29 cellular contexts compared by ENCODE assay signal in the genomic region with DNA sequence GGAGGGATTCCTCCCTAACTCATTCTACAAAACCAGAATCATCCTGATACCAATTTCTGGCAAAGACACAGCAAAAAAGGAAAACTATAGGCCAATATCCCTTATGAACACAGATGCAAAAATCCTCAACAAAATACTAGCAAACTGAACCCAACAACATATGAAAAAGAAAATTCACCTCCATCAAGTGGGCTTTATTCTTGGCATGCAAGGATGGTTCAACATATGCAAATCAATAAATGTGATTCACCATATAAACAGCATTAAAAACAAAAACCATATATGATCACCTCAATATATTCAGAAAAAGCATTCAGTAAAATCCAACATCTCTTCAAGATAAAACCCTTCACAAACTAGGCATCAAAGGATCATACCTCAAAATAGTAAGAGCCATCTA.
"Had no signal": no experiment of that assay in that cellular context is flagged by ENCODE, and none has a peak within 500 bp of the region (broad histone marks: within the 10 kb centered on the region; RNA-seq: fewer than 3 reads in every experiment).

No MANE protein-coding gene starts in this region.

- H2AFZ ChIP-seq: hepatocyte had no signal

- DNase-seq: colonic mucosa; cortex of kidney; dermis blood vessel endothelial cell; dorsolateral prefrontal cortex; effector CD4-positive, alpha-beta T cell; effector CD8-positive, alpha-beta T cell; effector memory CD4-positive, alpha-beta T cell; effector memory CD8-positive, alpha-beta T cell; endodermal cell; erythroblast; esophagus squamous epithelium; foreskin fibroblast; foreskin keratinocyte; foreskin melanocyte; gastrocnemius medialis; glutamatergic neuron; head of caudate nucleus; heart left ventricle; heart right ventricle had no signal

- H3K27ac ChIP-seq: colonic mucosa, coronary artery, dorsolateral prefrontal cortex, epithelial cell of prostate, esophagus muscularis mucosa, esophagus squamous epithelium, foreskin keratinocyte, gastrocnemius medialis, gastroesophageal sphincter, heart left ventricle, heart right ventricle, hepatocyte had no signal

- H3K9me3 ChIP-seq: colonic mucosa, gastrocnemius medialis had no signal

- H3K36me3 ChIP-seq: colonic mucosa, esophagus muscularis mucosa, esophagus squamous epithelium, gastrocnemius medialis, gastroesophageal sphincter, heart left ventricle, heart right ventricle had no signal

- FAIRE-seq: colon, endometrium, endothelial cell of umbilical vein, frontal cortex had no signal

- H3K27me3 ChIP-seq: colonic mucosa, dorsolateral prefrontal cortex, esophagus muscularis mucosa, esophagus squamous epithelium, foreskin keratinocyte, gastrocnemius medialis, gastroesophageal sphincter, heart left ventricle, heart right ventricle, hepatocyte had no signal

- H3K4me1 ChIP-seq: colonic mucosa, foreskin keratinocyte had no signal

- H3K4me3 ChIP-seq: colonic mucosa, coronary artery, dorsolateral prefrontal cortex, esophagus muscularis mucosa, esophagus squamous epithelium, gastrocnemius medialis, gastroesophageal sphincter, heart left ventricle, heart right ventricle, hepatocyte had no signal

- H3K4me2 ChIP-seq: hepatocyte had no signal

- ATAC-seq: effector memory CD8-positive, alpha-beta T cell; esophagus mucosa; foreskin keratinocyte; gastrocnemius medialis; gastroesophageal sphincter; heart left ventricle; heart right ventricle had no signal
